31 cellular contexts compared by ENCODE assay signal in the genomic region with DNA sequence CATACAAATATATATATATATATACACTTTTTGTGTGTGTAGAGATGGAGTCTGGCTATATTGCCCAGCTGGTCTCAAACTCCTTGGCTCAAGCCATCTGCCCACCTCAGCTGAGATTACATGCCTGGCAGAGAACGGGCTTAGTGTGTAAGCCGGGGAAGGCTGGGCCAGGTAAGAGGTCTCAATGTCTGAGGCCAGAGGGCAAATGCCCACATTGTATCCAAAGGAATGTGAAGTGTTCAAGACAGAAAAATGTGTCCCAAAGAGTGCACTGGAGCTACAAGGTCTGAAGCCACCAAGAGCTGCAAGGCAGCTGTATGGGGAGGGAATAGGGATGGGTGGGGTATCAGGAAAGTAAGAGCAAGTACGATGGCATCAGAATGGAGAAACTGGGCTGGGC. TPM values are rescaled to one million over a fixed set of nuclear protein-coding genes. Genes with fewer than 3 reads are reported as not detected.
"Had no signal": no experiment of that assay in that cellular context is flagged by ENCODE, and none has a peak within 500 bp of the region (broad histone marks: within the 10 kb centered on the region; RNA-seq: fewer than 3 reads in every experiment).

No MANE protein-coding gene starts in this region.

- H3K4me3 ChIP-seq: ascending aorta, cardiac muscle cell, K562, SJCRH30, SK-N-MC had no signal

- DNase-seq: activated B cell treated with CpG ODN at 0.5 μM for 24 hours; activated CD4-positive, alpha-beta T cell treated with anti-CD3 and anti-CD28 coated beads for 48 hours; activated CD4-positive, CD25-positive, alpha-beta regulatory T cell treated with anti-CD3 and anti-CD28 coated beads, Interleukin-2, amount 50 U/mL, for 72 hours; activated CD8-positive, alpha-beta T cell treated with anti-CD3 and anti-CD28 coated beads, Interleukin-2, amount 10 ng/mL, durations not matched to agents 7 days and 5 days; activated gamma-delta T cell; activated naive CD4-positive, alpha-beta T cell treated with Interleukin-2 at 50 U/mL for 16 hours; activated naive CD8-positive, alpha-beta T cell treated with anti-CD3 and anti-CD28 coated beads, Interleukin-2, amount 10 ng/mL, durations not matched to agents 7 days and 5 days; activated T-cell treated with anti-CD3 and anti-CD28 coated beads, Interleukin-2, amount 50 U/mL, for 24 hours; amygdala; NCI-H1092; NCI-H1436 treated with DMSO at 0.1 percent for 48 hours; NCI-H1694 treated with DMSO at 0.1 percent for 48 hours; NCI-H2029; NCI-H345; NCI-H510A; NCI-H526; NCI-H748 treated with DMSO at 0.1 percent for 48 hours; NK-92 treated with Interleukin-12 subunit alpha and Interleukin-12 subunit beta, amount 100 ng/mL, for 24 hours; OCI-M1; SHP77; T-cell; T-helper 2 cell; T-helper 9 cell had no signal

- H3K27ac Mint-ChIP-seq: activated B cell treated with CpG ODN at 0.5 μM for 24 hours; activated CD8-positive, alpha-beta T cell treated with anti-CD3 and anti-CD28 coated beads, Interleukin-2, amount 10 ng/mL, durations not matched to agents 7 days and 5 days; activated naive CD4-positive, alpha-beta T cell treated with anti-CD3 and anti-CD28 coated beads, Interleukin-2, amount 50 U/mL, for 24 hours; activated naive CD8-positive, alpha-beta T cell treated with anti-CD3 and anti-CD28 coated beads, Interleukin-2, amount 10 ng/mL, durations not matched to agents 7 days and 5 days; activated T-cell treated with anti-CD3 and anti-CD28 coated beads, Interleukin-2, amount 50 U/mL, for 24 hours; activated T-helper 2 cell treated with anti-CD3 and anti-CD28 coated beads, Interferon-gamma antibody, Interleukin-2, Interleukin-4, amounts not matched to agents 10 μg/mL and 5 μg/mL and 100 μg/mL, durations not matched to agents 14 hours and 24 hours and 36 hours; T-cell had no signal

- H3K9me3 Mint-ChIP-seq: activated B cell treated with CpG ODN at 0.5 μM for 24 hours; activated naive CD4-positive, alpha-beta T cell treated with anti-CD3 and anti-CD28 coated beads, Interleukin-2, amount 50 U/mL, for 24 hours; activated naive CD8-positive, alpha-beta T cell treated with anti-CD3 and anti-CD28 coated beads, Interleukin-2, amount 10 ng/mL, durations not matched to agents 7 days and 5 days; activated T-cell treated with anti-CD3 and anti-CD28 coated beads, Interleukin-2, amount 50 U/mL, for 24 hours; activated T-helper 2 cell treated with anti-CD3 and anti-CD28 coated beads, Interferon-gamma antibody, Interleukin-2, Interleukin-4, amounts not matched to agents 10 μg/mL and 5 μg/mL and 100 μg/mL, durations not matched to agents 14 hours and 24 hours and 36 hours; T-cell had no signal

- ATAC-seq: activated CD8-positive, alpha-beta T cell treated with anti-CD3 and anti-CD28 coated beads, Interleukin-2, amount 10 ng/mL, durations not matched to agents 7 days and 5 days; K562; T-cell had no signal

- H3K36me3 Mint-ChIP-seq: activated naive CD4-positive, alpha-beta T cell treated with anti-CD3 and anti-CD28 coated beads, Interleukin-2, amount 50 U/mL, for 24 hours had no signal

- H3K27me3 ChIP-seq: ascending aorta, cardiac muscle cell, SJCRH30 had no signal

- H3K27me3 Mint-ChIP-seq: activated B cell treated with CpG ODN at 0.5 μM for 24 hours; activated naive CD4-positive, alpha-beta T cell treated with anti-CD3 and anti-CD28 coated beads, Interleukin-2, amount 50 U/mL, for 24 hours; activated naive CD8-positive, alpha-beta T cell treated with anti-CD3 and anti-CD28 coated beads, Interleukin-2, amount 10 ng/mL, durations not matched to agents 7 days and 5 days; activated T-cell treated with anti-CD3 and anti-CD28 coated beads, Interleukin-2, amount 50 U/mL, for 24 hours; T-cell had no signal

- H3K4me1 ChIP-seq: ascending aorta, SJCRH30 had no signal

- H3K4me3 Mint-ChIP-seq: activated B cell treated with CpG ODN at 0.5 μM for 24 hours; activated CD8-positive, alpha-beta T cell treated with anti-CD3 and anti-CD28 coated beads, Interleukin-2, amount 10 ng/mL, durations not matched to agents 7 days and 5 days; activated naive CD4-positive, alpha-beta T cell treated with anti-CD3 and anti-CD28 coated beads, Interleukin-2, amount 50 U/mL, for 24 hours; activated naive CD8-positive, alpha-beta T cell treated with anti-CD3 and anti-CD28 coated beads, Interleukin-2, amount 10 ng/mL, durations not matched to agents 7 days and 5 days; activated T-cell treated with anti-CD3 and anti-CD28 coated beads, Interleukin-2, amount 50 U/mL, for 24 hours; T-cell had no signal

- H3K27ac ChIP-seq: ascending aorta, cardiac muscle cell, SJCRH30, SK-N-MC, VCaP had no signal

- H3K9me3 ChIP-seq: ascending aorta, SJCRH30 had no signal

RNA-seq across cellular contexts. Expression of gene MYL11, which starts 28.3 kb away (rescaled TPM):
- total RNA-seq: activated B cell treated with CpG ODN at 0.5 μM for 24 hours, ascending aorta, cardiac muscle cell had no signal

RNA-seq across cellular contexts. Expression of gene SEPTIN1, which starts 36.1 kb away (rescaled TPM):
- total RNA-seq: ascending aorta had no signal
